Comparison of ENCODE assay signal across 25 cellular contexts in genomic region chr5:78693339-78693738, GRCh38.
"Had no signal": no experiment of that assay in that cellular context is flagged by ENCODE, and none has a peak within 500 bp of the region (broad histone marks: within the 10 kb centered on the region; RNA-seq: fewer than 3 reads in every experiment).

No MANE protein-coding gene starts in this region.

- H3K27ac ChIP-seq: colonic mucosa, dorsolateral prefrontal cortex, epithelial cell of prostate, esophagus squamous epithelium, gastrocnemius medialis, heart right ventricle, left lung had no signal

- H3K27me3 ChIP-seq: colonic mucosa, dorsolateral prefrontal cortex, esophagus squamous epithelium, gastrocnemius medialis, heart right ventricle, left lung had no signal

- H3K4me1 ChIP-seq: colonic mucosa, gastrocnemius medialis, left lung had no signal

- ATAC-seq: esophagus mucosa, gastrocnemius medialis, heart right ventricle, left cardiac atrium, left lung, left ventricle myocardium superior had no signal

- H3K4me3 ChIP-seq: colonic mucosa, dorsolateral prefrontal cortex, esophagus squamous epithelium, gastrocnemius medialis, heart right ventricle, left lung, lung had no signal

- H3K36me3 ChIP-seq: colonic mucosa, esophagus squamous epithelium, gastrocnemius medialis, heart right ventricle, left lung had no signal

- DNase-seq: colonic mucosa; cortex of kidney; dermis blood vessel endothelial cell; dorsolateral prefrontal cortex; effector CD4-positive, alpha-beta T cell; effector memory CD4-positive, alpha-beta T cell; erythroblast; esophagus squamous epithelium; foreskin fibroblast; foreskin melanocyte; gastrocnemius medialis; glutamatergic neuron; head of caudate nucleus; heart right ventricle; hippocampal formation; left cardiac atrium; left lung; left ventricle myocardium superior; mammary epithelial cell; mesendoderm; midbrain had no signal

- H3K9me3 ChIP-seq: colonic mucosa, gastrocnemius medialis had no signal

- H3K27me3 Mint-ChIP-seq: memory B cell had no signal

- H3K4me3 Mint-ChIP-seq: memory B cell had no signal
